Comparison of ENCODE assay signal across 11 cellular contexts in the genomic region with DNA sequence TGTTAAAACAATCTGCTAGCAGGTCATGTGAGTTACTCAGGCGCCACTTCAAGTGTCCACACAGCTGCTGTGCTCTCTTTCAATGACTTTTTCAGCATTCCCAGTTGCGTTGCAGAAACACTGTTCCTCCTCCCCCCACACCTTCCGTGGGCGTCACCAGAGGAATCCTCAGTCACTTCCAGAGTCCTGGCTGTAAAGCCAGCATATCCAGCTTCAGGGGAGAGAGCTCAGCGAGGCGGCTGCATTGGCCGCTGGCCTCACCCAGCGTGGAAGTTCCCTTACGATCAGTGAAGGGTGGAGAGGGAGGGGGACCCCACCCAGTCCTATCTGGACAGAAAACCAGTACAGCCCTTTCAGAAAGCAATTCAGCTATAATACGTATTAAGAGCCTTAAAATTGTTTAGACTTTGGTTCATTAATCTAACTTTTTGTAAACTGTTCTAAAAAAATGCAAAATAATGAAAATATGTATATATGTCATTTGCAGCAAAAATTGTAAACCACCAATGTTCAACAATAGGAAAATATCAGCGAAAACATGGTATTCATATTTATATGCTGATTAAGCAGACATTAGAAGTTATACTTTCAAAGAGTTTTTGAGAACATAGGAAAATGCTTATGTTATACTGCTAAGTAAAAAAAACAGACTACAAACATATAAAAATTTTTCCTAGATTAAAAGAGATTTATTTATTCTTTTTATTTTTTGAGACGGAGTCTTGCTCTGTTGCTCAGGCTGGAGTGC. TPM values are rescaled to one million over a fixed set of nuclear protein-coding genes. Genes with fewer than 3 reads are reported as not detected.
DNase-seq lines count a peak whose midpoint lies in the region; TF ChIP-seq lines count a peak whose summit lies in the region.
"Had no signal": no experiment of that assay in that cellular context is flagged by ENCODE, and none has a peak within 500 bp of the region (broad histone marks: within the 10 kb centered on the region; RNA-seq: fewer than 3 reads in every experiment).

No MANE protein-coding gene starts in this region.

- H3K4me1 Mint-ChIP-seq in H9, result peaks cover 10 to 18% of the 10 kb centered on the region in 2 experiments
- H3K4me1 Mint-ChIP-seq in activated CD4-positive, alpha-beta memory T cell treated with anti-CD3 and anti-CD28 coated beads, Interleukin-2, amount 10 ng/mL, durations not matched to agents 7 days and 5 days, result peaks cover 28% of the 10 kb centered on the region

- H2AK5ac ChIP-seq in H9 (ENCODE audit: insufficient read length, low read length), result no peak overlapping the region

- H2BK5ac ChIP-seq in H9 (ENCODE audit: insufficient read length, low read length), result no peak overlapping the region

- no peak overlapping the region for H3K27ac Mint-ChIP-seq in H9
- H3K27ac Mint-ChIP-seq in activated CD4-positive, alpha-beta memory T cell treated with anti-CD3 and anti-CD28 coated beads, Interleukin-2, amount 10 ng/mL, durations not matched to agents 7 days and 5 days, result no peak overlapping the region
- H3K27ac Mint-ChIP-seq: activated naive CD8-positive, alpha-beta T cell treated with anti-CD3 and anti-CD28 coated beads, Interleukin-2, amount 50 U/mL, for 24 hours had no signal

- H3K27me3 ChIP-seq in stomach (peaks cover 0 to 47% (median 7%) of the 10 kb centered on the region in 3 donors), H9 (ENCODE audit: insufficient read depth, low read length) (no peaks in the 10 kb centered on the region)

- no peak overlapping the region for H2BK15ac ChIP-seq in H9 (ENCODE audit: low read depth, low read length)

- no peak overlapping the region for H4K8ac ChIP-seq in H9 (replicated peaks; ENCODE audit: insufficient read length, low read depth, low read length)

- H3K23ac ChIP-seq in H9 (ENCODE audit: insufficient read length, low read depth, low read length), result no peak overlapping the region

- H3K4me3 Mint-ChIP-seq in H9, result 0 out of 5 replicates have a peak overlapping the region, but pooled peaks of 1 of the 2 experiments have one; percentile 43
- H3K4me3 Mint-ChIP-seq in activated CD4-positive, alpha-beta memory T cell treated with anti-CD3 and anti-CD28 coated beads, Interleukin-2, amount 10 ng/mL, durations not matched to agents 7 days and 5 days, result no peak overlapping the region
- H3K4me3 Mint-ChIP-seq: activated naive CD8-positive, alpha-beta T cell treated with anti-CD3 and anti-CD28 coated beads, Interleukin-2, amount 50 U/mL, for 24 hours had no signal

- TF ChIP-seq CTCF in fibroblast of pulmonary artery (IDR thresholded peaks at IDR 0.05; ENCODE audit: low read length, missing control alignments) (no peak), stomach (IDR thresholded peaks at IDR 0.05) (no peak), H9 (conservative IDR thresholded peaks at IDR 0.05) (no peak), GM13976 (IDR thresholded peaks at IDR 0.05; ENCODE audit: borderline replicate concordance, control extremely low read depth, extremely low read depth, insufficient read depth, missing control alignments) (no peak)

- no peaks in the 10 kb centered on the region for H3K79me2 ChIP-seq in H9 (ENCODE audit: insufficient read depth, low read length)
- H3K79me2 ChIP-seq: parathyroid adenoma had no signal

- H3K36me3 ChIP-seq in stomach, result no peaks in the 10 kb centered on the region

- H2BK12ac ChIP-seq in H9 (ENCODE audit: insufficient read length, low read depth, low read length), result no peak overlapping the region

- H3K27me3 Mint-ChIP-seq in H9 (ENCODE audit: low read depth), result peaks cover 12% of the 10 kb centered on the region
- H3K27me3 Mint-ChIP-seq in activated CD4-positive, alpha-beta memory T cell treated with anti-CD3 and anti-CD28 coated beads, Interleukin-2, amount 10 ng/mL, durations not matched to agents 7 days and 5 days, result peaks cover 9% of the 10 kb centered on the region
- H3K27me3 Mint-ChIP-seq: activated naive CD8-positive, alpha-beta T cell treated with anti-CD3 and anti-CD28 coated beads, Interleukin-2, amount 50 U/mL, for 24 hours had no signal

- H2BK20ac ChIP-seq in H9 (ENCODE audit: low read depth, low read length, poor library complexity, severe bottlenecking), result no peak overlapping the region

- H2BK120ac ChIP-seq in H9 (ENCODE audit: low read depth, low read length, poor library complexity, severe bottlenecking), result no peak overlapping the region

- TF ChIP-seq EP300 in stomach (IDR thresholded peaks at IDR 0.05), result no peak

- H3K18ac ChIP-seq in H9 (ENCODE audit: insufficient read length, low read depth, low read length), result no peak overlapping the region

- 23 to 28% (median 24%) methylated on average over 12 of the region's 12 CpGs for WGBS in stomach, 5 donors
- no CpG with 5 or more reads among the region's 12 CpGs for WGBS in H9 (ENCODE audit: extremely low coverage, insufficient read length, low lambda C conversion rate)

- H3K79me1 ChIP-seq in H9 (ENCODE audit: insufficient read depth, low read depth, low read length, poor library complexity, severe bottlenecking), result no peaks in the 10 kb centered on the region

- H4K20me1 ChIP-seq in H9 (ENCODE audit: control insufficient read depth, insufficient read depth, insufficient read length), result no peaks in the 10 kb centered on the region

- peak; percentile 44 for DNase-seq in DMS 273 (lab: John Stamatoyannopoulos, UW; ENCODE audit: unreplicated experiment)
- no peak for DNase-seq in DMS 273 treated with DMSO at 0.1 percent for 48 hours (lab: John Stamatoyannopoulos, UW)
- peak; percentile 74 for DNase-seq in NCI-H774 (lab: John Stamatoyannopoulos, UW)
- peak; percentile 50 for DNase-seq in fibroblast of pulmonary artery (ENCODE audit: low read depth)
- DNase-seq in stomach, result peak; percentile 33
- no peak for DNase-seq in H9
- DNase-seq in GM13976 (ENCODE audit: low spot score), result no peak
- DNase-seq in activated CD4-positive, alpha-beta memory T cell treated with anti-CD3 and anti-CD28 coated beads, Interleukin-2, amount 10 ng/mL, durations not matched to agents 7 days and 5 days, result no peak
- DNase-seq: activated naive CD8-positive, alpha-beta T cell treated with anti-CD3 and anti-CD28 coated beads, Interleukin-2, amount 50 U/mL, for 24 hours; stimulated activated CD8-positive, alpha-beta memory T cell treated with anti-CD3 and anti-CD28 coated beads, Interleukin-4, amount 100 ng/mL, for 48 hours had no signal

- H3K23me2 ChIP-seq in H9 (ENCODE audit: insufficient read length, low read depth, low read length, poor library complexity, severe bottlenecking), result peaks cover 7% of the 10 kb centered on the region

- no peak overlapping the region for H3K4me2 ChIP-seq in H9 (ENCODE audit: insufficient read depth, insufficient read length, low read length)

- intact Hi-C loops in stomach (cut with DNase I; ENCODE audit: low total_unique reads), result no loop called here

- CTCF ChIA-PET in activated CD4-positive, alpha-beta memory T cell treated with anti-CD3 and anti-CD28 coated beads, Interleukin-2, amount 10 ng/mL, durations not matched to agents 7 days and 5 days (lab: Charles Lee), result interaction anchor here (1.0 to 1.7 kb wide), 2 partner anchors 28 to 38 kb away, joined by 3 to 5 read pairs; no protein-coding TSS in a partner anchor

- H3K9me3 ChIP-seq in stomach (no peaks in the 10 kb centered on the region), H9 (ENCODE audit: control insufficient read depth, low read depth, low read length) (no peaks in the 10 kb centered on the region)

- no peak overlapping the region for H3K9ac ChIP-seq in H9 (ENCODE audit: extremely low read depth, insufficient read length, low read length)
- H3K9ac ChIP-seq: parathyroid adenoma had no signal

- POLR2A ChIA-PET in activated CD4-positive, alpha-beta memory T cell treated with anti-CD3 and anti-CD28 coated beads, Interleukin-2, amount 10 ng/mL, durations not matched to agents 7 days and 5 days (lab: Charles Lee), result interaction anchor here (1.2 to 1.7 kb wide), 2 partner anchors 60 to 62 kb away, joined by 3 to 4 read pairs; no protein-coding TSS in a partner anchor

- no peak overlapping the region for H3K56ac ChIP-seq in H9 (ENCODE audit: insufficient read length, low read depth, low read length)

- no peaks in the 10 kb centered on the region; a peak in 1 of 5 replicates for H3K9me3 Mint-ChIP-seq in H9
- no peaks in the 10 kb centered on the region for H3K9me3 Mint-ChIP-seq in activated CD4-positive, alpha-beta memory T cell treated with anti-CD3 and anti-CD28 coated beads, Interleukin-2, amount 10 ng/mL, durations not matched to agents 7 days and 5 days
- H3K9me3 Mint-ChIP-seq: activated naive CD8-positive, alpha-beta T cell treated with anti-CD3 and anti-CD28 coated beads, Interleukin-2, amount 50 U/mL, for 24 hours had no signal

- H3K27ac ChIP-seq in stomach, result no peak overlapping the region
- H3K27ac ChIP-seq in H9 (ENCODE audit: insufficient read length, low read depth, low read length), result no peak overlapping the region
- H3K27ac ChIP-seq: parathyroid adenoma had no signal

- H3T11ph ChIP-seq in H9 (ENCODE audit: low read length), result no peak overlapping the region

- no peak overlapping the region for H3K4me3 ChIP-seq in fibroblast of pulmonary artery (replicated peaks; ENCODE audit: low read depth, low read length)
- H3K4me3 ChIP-seq in stomach, result no peak overlapping the region

- no peak overlapping the region for H2AFZ ChIP-seq in H9 (ENCODE audit: low read length)
- H2AFZ ChIP-seq: parathyroid adenoma had no signal

- no peak overlapping the region for H4K91ac ChIP-seq in H9 (ENCODE audit: insufficient read length, low read depth, low read length)

- no peak overlapping the region for H4K5ac ChIP-seq in H9 (ENCODE audit: insufficient read length, low read depth, low read length)

- H3K4me1 ChIP-seq in stomach, result peaks cover 20 to 51% (median 43%) of the 10 kb centered on the region in 4 donors
- no peaks in the 10 kb centered on the region for H3K4me1 ChIP-seq in H9 (ENCODE audit: insufficient read depth, low read length)

- no peak for TF ChIP-seq POLR2A in stomach (IDR thresholded peaks at IDR 0.05)

- in situ Hi-C loops in GM13976 (cut with MboI; ENCODE audit: low sequenced_read_pairs, unreplicated experiment), result no loop called here

- no peaks in the 10 kb centered on the region for H3K36me3 Mint-ChIP-seq in H9 (ENCODE audit: insufficient read depth in 1 of 3, low read depth in 3 of 3)
- no peaks in the 10 kb centered on the region for H3K36me3 Mint-ChIP-seq in activated CD4-positive, alpha-beta memory T cell treated with anti-CD3 and anti-CD28 coated beads, Interleukin-2, amount 10 ng/mL, durations not matched to agents 7 days and 5 days (ENCODE audit: low read depth)

- H3K14ac ChIP-seq in H9 (ENCODE audit: insufficient read depth, low read length), result no peak overlapping the region

- no peak overlapping the region for H3K4ac ChIP-seq in H9 (ENCODE audit: low read depth, low read length)

RNA-seq across cellular contexts. Expression of gene ANO9, which starts 2.8 kb away (rescaled TPM):
- total RNA-seq in stomach (100 to 1,000 TPM in 1 of 5 donors, 10 to 100 TPM in 3, 1 to 10 TPM in 1; 5.7 to 208 (median 40.2) TPM), H9 (2021) (12.3 and 13.1 TPM in 2 replicates)
- polyA plus RNA-seq in stomach, result 10 to 100 TPM in 2 of 3 donors, 1 to 10 TPM in 1; 9.8 to 37.6 (median 12.8) TPM
- total RNA-seq in activated CD4-positive, alpha-beta memory T cell treated with anti-CD3 and anti-CD28 coated beads, Interleukin-2, amount 10 ng/mL, durations not matched to agents 7 days and 5 days, result 10 to 100 TPM; 69.2 to 73.5 TPM

RNA-seq across cellular contexts. Expression of gene PTDSS2, which starts 5.5 kb away (rescaled TPM):
- total RNA-seq in stomach (100 to 1,000 TPM in 2 of 5 donors, 10 to 100 TPM in 3; 16.5 to 264 (median 59.0) TPM), H9 (2021) (53.4 and 55.3 TPM in 2 replicates)
- 10 to 100 TPM; 11.6 to 24.3 (median 22.3) TPM for polyA plus RNA-seq in stomach
- 10 to 100 TPM; 20.1 to 21.5 TPM for total RNA-seq in activated CD4-positive, alpha-beta memory T cell treated with anti-CD3 and anti-CD28 coated beads, Interleukin-2, amount 10 ng/mL, durations not matched to agents 7 days and 5 days

RNA-seq across cellular contexts. Expression of gene SIGIRR, which starts 29.8 kb away (rescaled TPM):
- total RNA-seq in stomach (100 to 1,000 TPM in 3 of 5 donors, 10 to 100 TPM in 2; 11.4 to 325 (median 110) TPM), H9 (2021) (85.7 and 89.7 TPM in 2 replicates)
- polyA plus RNA-seq in stomach, result 100 to 1,000 TPM; 110 to 227 (median 164) TPM
- total RNA-seq in activated CD4-positive, alpha-beta memory T cell treated with anti-CD3 and anti-CD28 coated beads, Interleukin-2, amount 10 ng/mL, durations not matched to agents 7 days and 5 days, result 100 to 1,000 TPM; 170 to 178 TPM

RNA-seq across cellular contexts. Expression of gene PKP3, which starts 50.6 kb away (rescaled TPM):
- total RNA-seq in stomach (100 to 1,000 TPM in 3 of 5 donors, 10 to 100 TPM in 2; 26.3 to 356 (median 141) TPM), H9 (2021) (41.7 and 43.8 TPM in 2 replicates)
- polyA plus RNA-seq in stomach, result 10 to 100 TPM; 31.1 to 94.5 (median 41.7) TPM
- not detected for total RNA-seq in activated CD4-positive, alpha-beta memory T cell treated with anti-CD3 and anti-CD28 coated beads, Interleukin-2, amount 10 ng/mL, durations not matched to agents 7 days and 5 days

Comparison
In these comparisons a context has a peak if more than half of its experiments do, and no peak if none do; other contexts are left out.
1. DNase-seq: peak in DMS 273 (single experiment), NCI-H774 (single experiment), fibroblast of pulmonary artery (single experiment) and stomach (single experiment); none in DMS 273 treated with DMSO at 0.1 percent for 48 hours (single experiment), H9 (single experiment), GM13976 (single experiment) and activated CD4-positive, alpha-beta memory T cell treated with anti-CD3 and anti-CD28 coated beads, Interleukin-2, amount 10 ng/mL, durations not matched to agents 7 days and 5 days (single experiment).